ENCODE assay signal across 8 cellular contexts in the genomic region with DNA sequence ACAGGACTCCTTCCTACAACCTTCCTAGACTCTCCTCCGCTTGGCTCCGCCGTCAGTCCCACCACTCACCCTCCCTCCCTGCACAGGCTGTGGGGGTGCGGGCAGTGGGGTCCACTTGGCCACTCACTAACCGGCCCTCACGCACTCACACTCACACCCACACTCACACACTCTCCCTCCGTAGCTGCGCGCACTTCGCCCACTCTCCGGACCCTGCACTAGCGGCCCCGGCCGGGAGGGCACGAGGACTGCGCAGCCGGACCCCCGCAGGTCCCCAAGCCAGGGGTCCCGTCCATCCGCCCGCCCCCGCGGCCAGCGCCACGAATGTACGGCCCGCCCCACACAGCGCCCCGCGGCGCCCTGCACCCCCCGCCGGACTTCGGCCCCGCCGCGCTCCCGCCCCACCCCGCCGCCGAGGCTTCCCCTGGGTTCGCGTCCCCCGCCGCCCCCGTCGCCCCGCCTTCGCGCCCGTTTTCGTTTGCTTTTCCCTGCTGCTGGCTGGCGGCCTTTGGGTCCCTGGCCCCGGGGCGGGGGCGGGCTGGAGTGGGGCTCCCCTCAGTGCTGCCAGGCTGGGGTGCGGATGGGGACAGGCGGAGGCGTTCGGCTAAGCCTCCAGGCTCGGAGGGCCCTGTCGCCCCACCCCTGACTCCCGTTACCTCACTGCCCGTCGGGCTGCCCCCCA. TPM values are rescaled to one million over a fixed set of nuclear protein-coding genes. Genes with fewer than 3 reads are reported as not detected.
DNase-seq lines count a peak whose midpoint lies in the region; ATAC-seq and TF ChIP-seq lines count a peak whose summit lies in the region.

No MANE protein-coding gene starts in this region.

- no peak overlapping the region for H3K23ac ChIP-seq in mesendoderm (ENCODE audit: low read length)

- no peak overlapping the region for H2AK5ac ChIP-seq in mesendoderm (ENCODE audit: low read length)

- H3K4ac ChIP-seq in mesendoderm (ENCODE audit: low read depth, low read length) = no peak overlapping the region

- peak overlapping the region; percentile 49 for H3K56ac ChIP-seq in mesendoderm (ENCODE audit: low read length)

- H3K79me2 ChIP-seq in mesendoderm (ENCODE audit: control insufficient read depth, insufficient read depth, low read length) = no peaks in the 10 kb centered on the region

- H3K79me1 ChIP-seq in mesendoderm (ENCODE audit: low read length) = no peaks in the 10 kb centered on the region

- TF ChIP-seq CTCF in ascending aorta (IDR thresholded peaks at IDR 0.05) (no peak), upper lobe of left lung (IDR thresholded peaks at IDR 0.05) (no peak)

- H3K4me3 ChIP-seq in ascending aorta (peak overlapping the region; percentile 40 to 68), mesendoderm (ENCODE audit: low read length) (no peak overlapping the region), upper lobe of left lung (peak overlapping the region in 3 of 4 donors; percentile 31 to 52 (median 51))

- H3K4me1 ChIP-seq in ascending aorta (peaks cover 6 to 9% of the 10 kb centered on the region in 2 donors), mesendoderm (ENCODE audit: control insufficient read depth, low read depth, low read length) (peaks cover 5% of the 10 kb centered on the region), upper lobe of left lung (peaks cover 18 to 28% (median 19%) of the 10 kb centered on the region in 4 donors)

- no CpG with 5 or more reads among the region's 65 CpGs for WGBS in mesendoderm (ENCODE audit: extremely low coverage, insufficient coverage, low lambda C conversion rate)
- 9 to 15% methylated on average over 19 to 38 of the region's 65 CpGs for WGBS in upper lobe of left lung, 2 donors

- in situ Hi-C loops in ACHN (cut with HindIII; ENCODE audit: low pct_ligation_motif_present, low pct_unique_long_range_greater_than_20kb, low sequenced_read_pairs) = no loop called here

- no peak overlapping the region for H3K18ac ChIP-seq in mesendoderm (ENCODE audit: low read length)

- no peaks in the 10 kb centered on the region for H3K36me3 ChIP-seq in ascending aorta
- H3K36me3 ChIP-seq in mesendoderm (ENCODE audit: control insufficient read depth, insufficient read depth, low read length) = no peaks in the 10 kb centered on the region
- no peaks in the 10 kb centered on the region for H3K36me3 ChIP-seq in upper lobe of left lung

- no peak for TF ChIP-seq POLR2A in upper lobe of left lung (IDR thresholded peaks at IDR 0.05)

- H3K27me3 ChIP-seq in ascending aorta (peaks cover 5% of the 10 kb centered on the region), mesendoderm (ENCODE audit: insufficient read depth, low read length, poor library complexity) (peaks cover 11% of the 10 kb centered on the region), upper lobe of left lung (peaks cover 0 to 22% (median 19%) of the 10 kb centered on the region in 4 donors)

- H2BK15ac ChIP-seq in mesendoderm (replicated peaks; ENCODE audit: low read depth) = no peak overlapping the region

- H4K5ac ChIP-seq in mesendoderm (ENCODE audit: low read length) = no peak overlapping the region

- H3K27ac ChIP-seq in ascending aorta (no peak overlapping the region), mesendoderm (ENCODE audit: low read depth, low read length) (no peak overlapping the region), upper lobe of left lung (no peak overlapping the region)

- intact Hi-C loops in ascending aorta (cut with DNase I) = no loop called here

- no peak for TF ChIP-seq RAD21 in Ishikawa (IDR thresholded peaks at IDR 0.05; ENCODE audit: low read depth)

- no peak for TF ChIP-seq EP300 in Ishikawa (IDR thresholded peaks at IDR 0.05; ENCODE audit: borderline replicate concordance)
- TF ChIP-seq EP300 in upper lobe of left lung (IDR thresholded peaks at IDR 0.05) = no peak

- peak overlapping the region; percentile 50 for H3K4me2 ChIP-seq in mesendoderm (ENCODE audit: low read length)

- H2BK5ac ChIP-seq in mesendoderm (ENCODE audit: low read length) = no peak overlapping the region

- H3K9me3 ChIP-seq in ascending aorta = no peaks in the 10 kb centered on the region
- no peaks in the 10 kb centered on the region for H3K9me3 ChIP-seq in upper lobe of left lung

- DNase-seq in ACHN = peak; percentile 14
- no peak for DNase-seq in ascending aorta (ENCODE audit: low spot score in 2 of 2)
- DNase-seq in mesendoderm = no peak
- DNase-seq in upper lobe of left lung = peak in 1 of 2 donors; percentile 90

- H4K8ac ChIP-seq in mesendoderm (ENCODE audit: low read depth, low read length) = no peak overlapping the region

- H2BK120ac ChIP-seq in mesendoderm (ENCODE audit: low read depth, low read length) = no peak overlapping the region

- H3K9ac ChIP-seq in mesendoderm (ENCODE audit: low read length) = peak overlapping the region; percentile 45

- ATAC-seq in upper lobe of left lung (ENCODE audit: low FRiP score in 2 of 2) (peak in 1 of 2 donors; percentile 39), HG02884 (IDR thresholded peaks at IDR 0.05; ENCODE audit: unreplicated experiment) (no peak), GM18867 (IDR thresholded peaks at IDR 0.05; ENCODE audit: unreplicated experiment) (no peak), HG03159 (IDR thresholded peaks at IDR 0.05; ENCODE audit: unreplicated experiment) (no peak)

TF ChIP-seq in Ishikawa, 13 proteins besides CTCF, POLR2A, EP300 and RAD21:
- TF ChIP-seq ZBTB7A (IDR thresholded peaks at IDR 0.05; ENCODE audit: low read depth) = peak; percentile 40; the same call in 1 of the 2 replicates
- TF ChIP-seq FOXM1 (IDR thresholded peaks at IDR 0.05; ENCODE audit: borderline replicate concordance, low read depth) = no peak
- peak; percentile 59; the same call in 1 of the 2 replicates for TF ChIP-seq EGR1 (IDR thresholded peaks at IDR 0.05)
- TF ChIP-seq TCF12 (IDR thresholded peaks at IDR 0.05; ENCODE audit: low read depth) = no peak

RNA-seq across cellular contexts. Expression of gene SLC22A7, which starts 23.0 kb away (rescaled TPM):
- 1.8 TPM for total RNA-seq in ascending aorta
- polyA plus RNA-seq in mesendoderm (2013, experiment 1 of 2) = not detected
- not detected for polyA plus RNA-seq in mesendoderm (2013, experiment 2 of 2)
- not detected for total RNA-seq in upper lobe of left lung

RNA-seq across cellular contexts. Expression of gene TTBK1, which starts 31.8 kb away (rescaled TPM):
- not detected for total RNA-seq in ascending aorta
- 0.06 TPM for polyA plus RNA-seq in mesendoderm (2013, experiment 1 of 2)
- polyA plus RNA-seq in mesendoderm (2013, experiment 2 of 2) = 0.07 TPM
- under 1 TPM in 4 of 6 donors, not detected in 2; 0.06 to 0.20 (median 0.11) TPM for total RNA-seq in upper lobe of left lung

RNA-seq across cellular contexts. Expression of gene CRIP3, which starts 33.6 kb away (rescaled TPM):
- total RNA-seq in ascending aorta = not detected
- 7.6 TPM for polyA plus RNA-seq in mesendoderm (2013, experiment 1 of 2)
- polyA plus RNA-seq in mesendoderm (2013, experiment 2 of 2) = 7.5 TPM
- total RNA-seq in upper lobe of left lung = 1 to 10 TPM in 1 of 6 donors, not detected in 5; 1.5 TPM

RNA-seq across cellular contexts. Expression of gene DNPH1, which starts 45.8 kb away (rescaled TPM):
- total RNA-seq in ascending aorta (39.1 TPM), upper lobe of left lung (10 to 100 TPM; 15.7 to 63.4 (median 44.4) TPM)
- 36.2 TPM for polyA plus RNA-seq in mesendoderm (2013, experiment 1 of 2)
- polyA plus RNA-seq in mesendoderm (2013, experiment 2 of 2) = 35.8 TPM
